Comparison of ENCODE assay signal across 1 cellular context in genomic region chr13:46595136-46595917, GRCh38.
A peak's percentile ranks its signal among the peaks of the same experiment; 100 is the strongest.
TF ChIP-seq lines count a peak whose summit lies in the region.

No MANE protein-coding gene starts in this region.

TF ChIP-seq in HEK293, 187 proteins besides CTCF, POLR2A, EP300 and RAD21 (continued from another document):
- TF ChIP-seq ZNF148 (tag by site-specific recombination; IDR thresholded peaks at IDR 0.05; ENCODE audit: borderline replicate concordance) (no peak), ZNF184 (tag by site-specific recombination; IDR thresholded peaks at IDR 0.05) (0 out of 2 replicates have a peak, but pooled peaks have one; percentile 20), ZNF239 (tag by site-specific recombination; IDR thresholded peaks at IDR 0.05) (no peak), ZNF623 (tag by site-specific recombination; IDR thresholded peaks at IDR 0.05) (no peak), ZNF677 (tag by site-specific recombination; IDR thresholded peaks at IDR 0.05) (peak; percentile 98), ZFP3 (tag by site-specific recombination; IDR thresholded peaks at IDR 0.05; ENCODE audit: low read depth) (no peak)
